8 cellular contexts compared by ENCODE assay signal in the genomic region with DNA sequence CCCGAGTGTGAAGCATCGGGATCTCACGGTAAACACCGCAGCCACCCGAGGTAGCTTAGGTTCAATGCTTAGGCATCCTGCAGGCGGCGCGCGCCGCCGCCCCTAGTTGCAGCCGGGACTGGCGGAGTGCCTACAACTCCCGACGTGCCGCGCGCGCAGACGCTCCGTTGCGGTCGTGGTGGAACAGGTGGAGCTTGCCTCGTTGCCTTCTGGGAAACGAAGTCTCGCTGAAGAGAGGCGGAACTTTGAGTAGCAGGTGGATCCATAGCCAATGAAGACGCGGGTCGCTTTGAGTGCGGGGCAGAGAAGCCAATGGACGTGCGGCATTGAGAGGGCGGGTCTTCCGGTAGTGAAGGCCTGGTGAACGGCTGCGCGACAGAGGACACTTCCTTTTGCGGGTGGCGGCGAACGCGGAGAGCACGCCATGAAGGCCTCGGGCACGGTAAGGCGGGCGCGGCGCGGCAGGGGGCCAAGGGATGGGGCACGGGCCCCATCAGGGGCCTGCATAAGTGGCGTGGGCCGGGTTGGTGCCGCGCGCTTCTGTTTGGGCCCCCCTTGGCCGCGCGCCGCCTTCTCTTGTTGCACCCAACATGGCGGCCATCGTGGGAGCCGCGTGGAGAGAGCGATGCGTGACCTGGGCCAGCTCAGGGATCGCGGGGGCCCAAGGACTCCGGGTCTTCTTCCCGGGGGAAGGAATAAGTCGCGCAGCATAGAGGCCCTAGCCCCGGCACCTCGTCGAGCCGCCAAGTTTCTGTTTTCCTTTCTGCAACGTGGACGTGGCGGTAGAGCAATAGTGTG. TPM values are rescaled to one million over a fixed set of nuclear protein-coding genes. Genes with fewer than 3 reads are reported as not detected.
DNase-seq lines count a peak whose midpoint lies in the region; ATAC-seq and TF ChIP-seq lines count a peak whose summit lies in the region.

Gene RPL18A, plus strand, starts transcription at position 378 of the 798 bp plus-strand sequence. Its CDS starts 47 bp downstream, at position 425.

- H3K4me1 ChIP-seq in Panc1 (ENCODE audit: control insufficient read depth, insufficient read depth, low read length) (peaks cover 25% of the 10 kb centered on the region), muscle layer of duodenum (ENCODE audit: control insufficient read depth in 1 of 2, insufficient read depth in 2 of 2, low read length in 2 of 2) (peaks cover 11 to 18% of the 10 kb centered on the region in 2 donors)

- DNase-seq in DMS79 (lab: John Stamatoyannopoulos, UW), result peak; percentile 99
- DNase-seq in KG1 (lab: John Stamatoyannopoulos, UW), result peak; percentile 96
- peak; percentile 97 for DNase-seq in Panc1 (ENCODE audit: low read depth, low spot score)
- DNase-seq in activated T-cell treated with anti-CD3 and anti-CD28 coated beads, Interleukin-2, amount 50 U/mL, for 48 hours, result peak; percentile 99
- peak; percentile 99 to 100 for DNase-seq in stimulated activated CD8-positive, alpha-beta memory T cell treated with anti-CD3 and anti-CD28 coated beads, Interleukin-7, amount 100 ng/mL, for 48 hours (ENCODE audit: extremely low read depth in 1 of 2, low read depth in 1 of 2)

- BruUV-seq in Panc1 (replicated peaks; lab: Mats Ljungman, UMichigan), result no TSS peak

- H3K9me3 ChIP-seq in Panc1 (ENCODE audit: control insufficient read depth, insufficient read depth, low read depth, low read length) (no peaks in the 10 kb centered on the region), muscle layer of duodenum (ENCODE audit: control insufficient read depth in 1 of 2, low read length in 2 of 2) (no peaks in the 10 kb centered on the region)

- peak within 1 kb of the TSS; percentile 96 to 99 for H3K4me3 ChIP-seq in Panc1 (ENCODE audit: low read depth in 2 of 2, low read length in 2 of 2)
- peak within 1 kb of the TSS; percentile 100 for H3K4me3 ChIP-seq in muscle layer of duodenum (ENCODE audit: low read depth in 1 of 2, low read length in 2 of 2)

- CTCF ChIA-PET in Panc1 (lab: Charles Lee), result interaction anchor here (0.6 to 1.2 kb wide), 8 partner anchors 12 to 389 kb away, joined by 3 to 13 read pairs (median 4); partner anchors contain the start of genes CCDC124 and SLC27A1

- in situ Hi-C loops in Panc1 (cut with HindIII; ENCODE audit: low pct_unique_long_range_greater_than_20kb, low sequenced_read_pairs), result no loop called here

- ATAC-seq in GM21717 (IDR thresholded peaks at IDR 0.05; ENCODE audit: unreplicated experiment), result peak; percentile 82
- peak; percentile 93 for ATAC-seq in Panc1
- ATAC-seq in esophagus mucosa, result peak; percentile 92

- peaks cover 17% of the 10 kb centered on the region for H3K36me3 ChIP-seq in Panc1 (ENCODE audit: control insufficient read depth, insufficient read depth, low read length)
- H3K36me3 ChIP-seq in muscle layer of duodenum (ENCODE audit: control insufficient read depth in 1 of 2, insufficient read depth in 2 of 2, low read length in 2 of 2), result peaks cover 35 to 37% of the 10 kb centered on the region in 2 donors

- TF ChIP-seq CTCF in Panc1 (IDR thresholded peaks at IDR 0.05), result peak; percentile 94

- intact Hi-C loops in Panc1 (cut with micrococcal nuclease; ENCODE audit: unreplicated experiment), result loop anchor here (10.0 kb wide), 1 partner anchor 75 kb away; no protein-coding TSS in a partner anchor

- POLR2A ChIA-PET in Panc1 (lab: Charles Lee), result interaction anchor here (0.6 kb wide), 3 partner anchors 29 to 323 kb away, joined by 4 to 6 read pairs (median 5); no protein-coding TSS in a partner anchor

- H3K27me3 ChIP-seq in Panc1 (ENCODE audit: control insufficient read depth, insufficient read depth, low read length), result no peaks in the 10 kb centered on the region
- no peaks in the 10 kb centered on the region for H3K27me3 ChIP-seq in muscle layer of duodenum (ENCODE audit: low read depth, low read length)

- peak within 1 kb of the TSS; percentile 98 for H3K27ac ChIP-seq in Panc1 (ENCODE audit: low read length)
- H3K27ac ChIP-seq in muscle layer of duodenum (ENCODE audit: low read length), result peak within 1 kb of the TSS; percentile 84

RNA-seq across cellular contexts. Expression of gene RPL18A, which starts in this region (rescaled TPM):
- total RNA-seq in Panc1 (2021; ENCODE audit: unreplicated experiment) (1,352 TPM), esophagus mucosa (2,571 TPM)
- 2,329 TPM for polyA plus RNA-seq in Panc1 (2012; ENCODE audit: insufficient read length)

Comparison
In these comparisons a context has a peak if more than half of its experiments do, and no peak if none do; other contexts are left out.
1. Peak in every context shown above with its lines: DNase-seq, ATAC-seq, H3K4me3 ChIP-seq and H3K27ac ChIP-seq.